Comparison of ENCODE assay signal across 8 cellular contexts in the genomic region with DNA sequence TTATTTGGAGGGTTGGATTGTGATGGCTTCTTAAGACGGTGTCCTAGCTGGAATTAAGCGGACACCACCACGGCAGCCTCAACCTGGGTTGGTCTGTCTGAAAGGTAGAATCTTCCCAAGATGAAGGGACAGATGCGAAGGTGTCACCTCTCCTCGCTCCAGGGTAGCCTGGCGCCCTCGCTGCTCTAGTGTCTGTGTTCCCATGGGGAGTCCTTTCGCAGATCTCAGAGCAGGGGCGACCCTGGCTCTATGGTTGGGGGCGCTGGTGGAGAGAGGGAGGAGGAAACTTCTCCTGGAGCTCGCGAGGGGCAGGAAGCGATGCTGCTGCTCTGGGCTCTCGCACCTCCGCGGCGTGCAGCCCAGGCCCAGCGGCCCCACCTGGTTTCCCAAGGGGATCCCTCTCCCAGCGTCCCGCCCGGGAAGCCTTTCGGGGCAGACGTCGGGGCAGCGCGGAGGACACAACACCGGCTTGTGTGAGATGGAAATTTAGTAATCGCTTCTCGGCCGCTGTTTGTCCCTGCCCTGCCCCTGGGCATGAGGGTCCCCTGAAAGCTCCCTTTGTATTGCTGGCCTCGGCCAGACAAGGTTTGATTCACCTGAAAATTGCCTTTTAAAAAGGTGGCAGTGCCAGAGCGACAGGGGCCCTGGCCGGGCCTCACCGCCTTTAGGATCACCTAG. TPM values are rescaled to one million over a fixed set of nuclear protein-coding genes. Genes with fewer than 3 reads are reported as not detected.
A peak's percentile ranks its signal among the peaks of the same experiment; 100 is the strongest.
DNase-seq lines count a peak whose midpoint lies in the region; ATAC-seq and TF ChIP-seq lines count a peak whose summit lies in the region.

No MANE protein-coding gene starts in this region.

- DNase-seq in D341Med (ENCODE audit: low spot score): peak; percentile 42
- peak; percentile 20 for DNase-seq in WERI-Rb-1
- no peak for DNase-seq in testis
- no peak for DNase-seq in NCI-H2227 (lab: John Stamatoyannopoulos, UW; ENCODE audit: unreplicated experiment)
- no peak for DNase-seq in SW 1271 (lab: John Stamatoyannopoulos, UW)

- H3K27ac ChIP-seq in WERI-Rb-1: no peak overlapping the region
- no peak overlapping the region for H3K27ac ChIP-seq in testis

- H3K36me3 ChIP-seq in WERI-Rb-1: no peaks in the 10 kb centered on the region
- H3K36me3 ChIP-seq in iPS-15b (ENCODE audit: control insufficient read depth, insufficient read depth, low read length): no peaks in the 10 kb centered on the region
- H3K36me3 ChIP-seq in testis (ENCODE audit: low read depth, missing control alignments): no peaks in the 10 kb centered on the region

- H3K4me3 ChIP-seq in WERI-Rb-1 (ENCODE audit: low read depth, low read length) (peak overlapping the region; percentile 53), iPS-15b (ENCODE audit: low read depth, low read length) (peak overlapping the region; percentile 72), testis (peak overlapping the region; percentile 6 to 51)

- peak; percentile 3 for ATAC-seq in GM21515 (IDR thresholded peaks at IDR 0.05; ENCODE audit: unreplicated experiment)
- no peak for ATAC-seq in GM18861 (IDR thresholded peaks at IDR 0.05; ENCODE audit: unreplicated experiment)

- H3K27me3 ChIP-seq in WERI-Rb-1 (ENCODE audit: insufficient read depth, low read depth, severe bottlenecking) (peaks cover 41% of the 10 kb centered on the region), iPS-15b (ENCODE audit: control insufficient read depth, insufficient read depth, low read length) (peaks cover 53% of the 10 kb centered on the region), testis (no peaks in the 10 kb centered on the region)

- TF ChIP-seq CTCF in WERI-Rb-1 (IDR thresholded peaks at IDR 0.05; ENCODE audit: low read depth, low read length) (no peak), testis (IDR thresholded peaks at IDR 0.05) (no peak)

- TF ChIP-seq POLR2A in testis (IDR thresholded peaks at IDR 0.05): no peak

- intact Hi-C loops in testis (cut with DNase I; ENCODE audit: low total_unique reads): loop anchor here (10.0 kb wide), 1 partner anchor 145 kb away; the partner anchor contains the start of gene RNF146

- H3K9me3 ChIP-seq in WERI-Rb-1 (ENCODE audit: severe bottlenecking): no peaks in the 10 kb centered on the region
- no peaks in the 10 kb centered on the region for H3K9me3 ChIP-seq in iPS-15b (ENCODE audit: control insufficient read depth, insufficient read depth, low read length)
- no peaks in the 10 kb centered on the region for H3K9me3 ChIP-seq in testis

- H3K9ac ChIP-seq in iPS-15b (ENCODE audit: low read depth, low read length): no peak overlapping the region

- 3 to 9% methylated on average over 8 to 33 of the region's 34 CpGs for WGBS in testis, 2 donors

- H3K4me1 ChIP-seq in iPS-15b (ENCODE audit: control insufficient read depth, insufficient read depth, low read length) (peaks cover 5% of the 10 kb centered on the region), testis (peaks cover 16% of the 10 kb centered on the region)

RNA-seq across cellular contexts. Expression of gene RSPO3, which starts 1.8 kb away (rescaled TPM):
- total RNA-seq in testis: 1 to 10 TPM in 1 of 2 donors, under 1 TPM in 1; 0.06 to 1.5 TPM
- 6.6 TPM for polyA plus RNA-seq in testis (ENCODE audit: insufficient read depth, low read depth, low replicate concordance)

Comparison
In these comparisons a context has a peak if more than half of its experiments do, and no peak if none do; other contexts are left out.
1. DNase-seq: peak in D341Med (single experiment) and WERI-Rb-1 (single experiment); none in testis (single experiment), NCI-H2227 (single experiment) and SW 1271 (0 of 2).
2. Peak in every context shown above with its lines, with median percentiles within 50 percentile points of each other: H3K4me3 ChIP-seq.